8 cellular contexts compared by ENCODE assay signal in genomic region chr1:53754484-53755312, GRCh38. TPM values are rescaled to one million over a fixed set of nuclear protein-coding genes. Genes with fewer than 3 reads are reported as not detected.
DNase-seq lines count a peak whose midpoint lies in the region; ATAC-seq and TF ChIP-seq lines count a peak whose summit lies in the region.

No MANE protein-coding gene starts in this region.

- 57 to 64% methylated on average over 6 of the region's 6 CpGs for WGBS in testis, 2 donors

- in situ Hi-C loops in GM13976 (cut with MboI; ENCODE audit: low sequenced_read_pairs, unreplicated experiment) (no loop called here), astrocyte of the cerebellum (cut with HindIII; ENCODE audit: low sequenced_read_pairs) (no loop called here)

- H3K27me3 Mint-ChIP-seq in CD14-positive monocyte (ENCODE audit: low read depth in 3 of 3), result no peaks in the 10 kb centered on the region

- H3K27me3 ChIP-seq in testis, result no peaks in the 10 kb centered on the region

- no peaks in the 10 kb centered on the region for H3K36me3 ChIP-seq in testis (ENCODE audit: low read depth, missing control alignments)

- H3K4me3 Mint-ChIP-seq in CD14-positive monocyte, result no peak overlapping the region

- peak; percentile 69 for TF ChIP-seq CTCF in CD14-positive monocyte (IDR thresholded peaks at IDR 0.05)
- peak; percentile 65 for TF ChIP-seq CTCF in GM13976 (IDR thresholded peaks at IDR 0.05; ENCODE audit: borderline replicate concordance, control extremely low read depth, extremely low read depth, insufficient read depth, missing control alignments)
- peak; percentile 75 for TF ChIP-seq CTCF in astrocyte of the cerebellum (IDR thresholded peaks at IDR 0.05; ENCODE audit: low read depth, low read length, missing control alignments)
- TF ChIP-seq CTCF in testis (IDR thresholded peaks at IDR 0.05), result peak; percentile 13 to 74 (median 58)

- H3K36me3 Mint-ChIP-seq in CD14-positive monocyte, result no peaks in the 10 kb centered on the region

- no peak overlapping the region for H3K27ac Mint-ChIP-seq in CD14-positive monocyte

- no peak overlapping the region for H3K27ac ChIP-seq in testis

- no peak overlapping the region for H3K4me3 ChIP-seq in astrocyte of the cerebellum (ENCODE audit: low read depth, low read length)
- no peak overlapping the region for H3K4me3 ChIP-seq in testis

- no peak for TF ChIP-seq POLR2A in testis (IDR thresholded peaks at IDR 0.05)

- H3K4me1 Mint-ChIP-seq in CD14-positive monocyte, result no peaks in the 10 kb centered on the region

- no peaks in the 10 kb centered on the region for H3K4me1 ChIP-seq in testis

- H3K9me3 Mint-ChIP-seq in CD14-positive monocyte, result no peaks in the 10 kb centered on the region

- DNase-seq in CD14-positive monocyte (ENCODE audit: low spot score) (no peak), GM13976 (ENCODE audit: low spot score) (peak; percentile 60), NCI-H226 (peak; percentile 19), astrocyte of the cerebellum (ENCODE audit: low read depth) (no peak), inferior parietal cortex (ENCODE audit: extremely low spot score) (peak; percentile 71), testis (peak; percentile 64)
- no peak for DNase-seq in activated CD8-positive, alpha-beta memory T cell treated with anti-CD3 and anti-CD28 coated beads for 24 hours

- no peak for ATAC-seq in GM18511 (IDR thresholded peaks at IDR 0.05; ENCODE audit: unreplicated experiment)

- no peaks in the 10 kb centered on the region for H3K9me3 ChIP-seq in testis

- intact Hi-C loops in CD14-positive monocyte (cut with micrococcal nuclease), result no loop called here
- intact Hi-C loops in testis (cut with DNase I; ENCODE audit: low total_unique reads), result loop anchor here (10.0 kb wide), 1 partner anchor 270 kb away; no protein-coding TSS in a partner anchor

RNA-seq across cellular contexts. Expression of gene GLIS1, which starts 15.7 kb away (rescaled TPM):
- polyA plus RNA-seq in CD14-positive monocyte, result not detected
- 1 to 10 TPM; 3.8 to 6.1 TPM for total RNA-seq in testis
- 2.9 TPM for polyA plus RNA-seq in testis (ENCODE audit: insufficient read depth, low read depth, low replicate concordance)

Comparison
In these comparisons a context has a peak if more than half of its experiments do, and no peak if none do; other contexts are left out.
1. DNase-seq: peak in GM13976 (single experiment), NCI-H226 (single experiment), inferior parietal cortex (single experiment) and testis (single experiment); none in CD14-positive monocyte (single experiment), astrocyte of the cerebellum (single experiment) and activated CD8-positive, alpha-beta memory T cell treated with anti-CD3 and anti-CD28 coated beads for 24 hours (single experiment).
2. Peak in every context shown above with its lines, with median percentiles within 50 percentile points of each other: CTCF ChIP-seq.